ENCODE assay signal across 9 cellular contexts in genomic region chr14:93975791-93976476, GRCh38. TPM values are rescaled to one million over a fixed set of nuclear protein-coding genes. Genes with fewer than 3 reads are reported as not detected.
DNase-seq lines count a peak whose midpoint lies in the region; ATAC-seq, FAIRE-seq and TF ChIP-seq lines count a peak whose summit lies in the region.
"Had no signal": no experiment of that assay in that cellular context is flagged by ENCODE, and none has a peak within 500 bp of the region (broad histone marks: within the 10 kb centered on the region; RNA-seq: fewer than 3 reads in every experiment).

No MANE protein-coding gene starts in this region.

- H3K4me1 ChIP-seq in MM.1S (ENCODE audit: low read length) (peaks cover 60% of the 10 kb centered on the region), vagina (peaks cover 6% of the 10 kb centered on the region)

- peak overlapping the region; percentile 87 for H3K27ac Mint-ChIP-seq in glutamatergic neuron (ENCODE audit: unreplicated experiment)

- H3K27ac ChIP-seq in MM.1S (ENCODE audit: low read length) (peak overlapping the region; percentile 99), vagina (peak overlapping the region; percentile 69)

- no peaks in the 10 kb centered on the region for H3K36me3 ChIP-seq in MM.1S (replicated peaks; ENCODE audit: insufficient read depth, low read length)
- H3K36me3 ChIP-seq in vagina: no peaks in the 10 kb centered on the region

- no peak for TF ChIP-seq CTCF in MM.1S (IDR thresholded peaks at IDR 0.05; ENCODE audit: low read length)
- no peak for TF ChIP-seq CTCF in glutamatergic neuron (IDR thresholded peaks at IDR 0.05; ENCODE audit: partially characterized antibody, unreplicated experiment)
- TF ChIP-seq CTCF in vagina (IDR thresholded peaks at IDR 0.05): no peak

- peak; percentile 77 for DNase-seq in MM.1S
- no peak for DNase-seq in glutamatergic neuron
- DNase-seq in vagina (ENCODE audit: extremely low spot score in 2 of 2): no peak
- DNase-seq in SIG-M5 treated with dmso at 0.1 percent for 504 hours (lab: John Stamatoyannopoulos, UW; ENCODE audit: unreplicated experiment): no peak
- DNase-seq in HTR-8/SVneo (ENCODE audit: insufficient read length, low spot score): no peak
- no peak for DNase-seq in NCI-H1105 treated with DMSO at 0.1 percent for 48 hours (lab: John Stamatoyannopoulos, UW)

- FAIRE-seq in HTR-8/SVneo (lab: Jason Lieb, UNC): no peak
- FAIRE-seq: endothelial cell of umbilical vein had no signal

- peaks cover 42% of the 10 kb centered on the region for H3F3A ChIP-seq in MM.1S (ENCODE audit: insufficient read depth, low read length)

- no peak for TF ChIP-seq POLR2A in vagina (IDR thresholded peaks at IDR 0.05)

- intact Hi-C loops in vagina (cut with DNase I): no loop called here

- peak overlapping the region; percentile 56 for H3K4me3 ChIP-seq in MM.1S (ENCODE audit: low read length)
- H3K4me3 ChIP-seq in vagina: peak overlapping the region; percentile 26 to 36

- no peaks in the 10 kb centered on the region for H4K20me1 ChIP-seq in MM.1S (ENCODE audit: insufficient read depth, low read length)

- H3K27me3 Mint-ChIP-seq in glutamatergic neuron (ENCODE audit: unreplicated experiment): peaks cover 19% of the 10 kb centered on the region

- ATAC-seq in GM18502 (IDR thresholded peaks at IDR 0.05; ENCODE audit: poor library complexity, unreplicated experiment): peak; percentile 77
- ATAC-seq in GM21717 (IDR thresholded peaks at IDR 0.05; ENCODE audit: unreplicated experiment): peak; percentile 65

- H3K9me3 ChIP-seq in MM.1S (replicated peaks; ENCODE audit: insufficient read depth, low read length) (no peaks in the 10 kb centered on the region), vagina (no peaks in the 10 kb centered on the region)

- H3K9me3 Mint-ChIP-seq in glutamatergic neuron (ENCODE audit: unreplicated experiment): peaks cover 28% of the 10 kb centered on the region

- no peaks in the 10 kb centered on the region for H3K9me2 ChIP-seq in MM.1S (replicated peaks; ENCODE audit: insufficient read depth, low read length)

- H3K4me2 ChIP-seq in MM.1S (ENCODE audit: low read depth, low read length): peak overlapping the region; percentile 97

- no peak overlapping the region for H2AFZ ChIP-seq in MM.1S (ENCODE audit: low read length)

- peaks cover 5% of the 10 kb centered on the region for H3K36me3 Mint-ChIP-seq in glutamatergic neuron (ENCODE audit: unreplicated experiment)

- H3K27me3 ChIP-seq in MM.1S (replicated peaks; ENCODE audit: insufficient read depth, low read length) (no peaks in the 10 kb centered on the region), vagina (no peaks in the 10 kb centered on the region)

- H3K9ac ChIP-seq in MM.1S (ENCODE audit: low read length): peak overlapping the region; percentile 72

- H3K79me2 ChIP-seq in MM.1S (ENCODE audit: low read length): peaks cover 11% of the 10 kb centered on the region

- H3K4me3 Mint-ChIP-seq in glutamatergic neuron (ENCODE audit: unreplicated experiment): peak overlapping the region; percentile 59

- peaks cover 47% of the 10 kb centered on the region for H3K4me1 Mint-ChIP-seq in glutamatergic neuron (ENCODE audit: low read depth, unreplicated experiment)

RNA-seq across cellular contexts. Expression of gene ASB2, which starts 0.4 kb away (rescaled TPM):
- total RNA-seq in glutamatergic neuron (ENCODE audit: unreplicated experiment): 16.6 TPM
- total RNA-seq in vagina: 24.1 TPM
- total RNA-seq: endothelial cell of umbilical vein had no signal

RNA-seq across cellular contexts. Expression of gene CCDC197, which starts 21.2 kb away (rescaled TPM):
- total RNA-seq in glutamatergic neuron (ENCODE audit: unreplicated experiment) (not detected), vagina (not detected)
- total RNA-seq: endothelial cell of umbilical vein had no signal

RNA-seq across cellular contexts. Expression of gene FAM181A, which starts 48.8 kb away (rescaled TPM):
- not detected for total RNA-seq in glutamatergic neuron (ENCODE audit: unreplicated experiment)
- not detected for total RNA-seq in vagina
- total RNA-seq: endothelial cell of umbilical vein had no signal

RNA-seq across cellular contexts. Expression of gene OTUB2, which starts 50.2 kb away (rescaled TPM):
- total RNA-seq in glutamatergic neuron (ENCODE audit: unreplicated experiment) (5.5 TPM), vagina (1.7 TPM)
